Comparison of ENCODE assay signal across 16 cellular contexts in genomic region chr15:58348095-58348812, GRCh38.
DNase-seq lines count a peak whose midpoint lies in the region; ATAC-seq, FAIRE-seq and TF ChIP-seq lines count a peak whose summit lies in the region.
"Had no signal": no experiment of that assay in that cellular context is flagged by ENCODE, and none has a peak within 500 bp of the region (broad histone marks: within the 10 kb centered on the region; RNA-seq: fewer than 3 reads in every experiment).

No MANE protein-coding gene starts in this region.

- H3K4me1 Mint-ChIP-seq in natural killer cell: peaks cover 10 to 11% of the 10 kb centered on the region in 2 donors

- H3K27me3 Mint-ChIP-seq in natural killer cell (ENCODE audit: low read depth in 2 of 2): peaks cover 0 to 6% of the 10 kb centered on the region in 2 donors
- H3K27me3 Mint-ChIP-seq: stimulated activated naive CD8-positive, alpha-beta T cell treated with anti-CD3 and anti-CD28 coated beads, Interleukin-15, Interleukin-2, amounts not matched to agents 100 ng/mL and 50 ng/mL, for 24 hours had no signal

- ATAC-seq in natural killer cell: peak in 2 of 3 donors; percentile 35 to 70
- no peak for ATAC-seq in left lobe of liver

- no peaks in the 10 kb centered on the region for H3K9me3 Mint-ChIP-seq in natural killer cell
- H3K9me3 Mint-ChIP-seq: stimulated activated naive CD8-positive, alpha-beta T cell treated with anti-CD3 and anti-CD28 coated beads, Interleukin-15, Interleukin-2, amounts not matched to agents 100 ng/mL and 50 ng/mL, for 24 hours had no signal

- no peak for TF ChIP-seq CTCF in natural killer cell (IDR thresholded peaks at IDR 0.05)

- no peak for FAIRE-seq in H54 (lab: Jason Lieb, UNC)
- FAIRE-seq: GM18507 had no signal

- no peaks in the 10 kb centered on the region for H3K36me3 Mint-ChIP-seq in natural killer cell
- H3K36me3 Mint-ChIP-seq: CD8-positive, alpha-beta memory T cell had no signal

- no peak for TF ChIP-seq POLR2A in H54 (IDR thresholded peaks at IDR 0.05; ENCODE audit: low read depth, low read length)

- H3K27ac Mint-ChIP-seq in natural killer cell: peak overlapping the region in 1 of 2 donors; percentile 0
- H3K27ac Mint-ChIP-seq: CD8-positive, alpha-beta memory T cell; stimulated activated naive CD8-positive, alpha-beta T cell treated with anti-CD3 and anti-CD28 coated beads, Interleukin-15, Interleukin-2, amounts not matched to agents 100 ng/mL and 50 ng/mL, for 24 hours had no signal

- intact Hi-C loops in natural killer cell (cut with micrococcal nuclease): no loop called here

- no peak overlapping the region for H3K4me3 Mint-ChIP-seq in natural killer cell
- H3K4me3 Mint-ChIP-seq: CD8-positive, alpha-beta memory T cell; stimulated activated naive CD8-positive, alpha-beta T cell treated with anti-CD3 and anti-CD28 coated beads, Interleukin-15, Interleukin-2, amounts not matched to agents 100 ng/mL and 50 ng/mL, for 24 hours had no signal

- peak; percentile 14 for DNase-seq in NOMO-1 treated with DMSO at 0.1 percent for 48 hours (lab: John Stamatoyannopoulos, UW; ENCODE audit: unreplicated experiment)
- DNase-seq in NOMO-1 (lab: John Stamatoyannopoulos, UW; ENCODE audit: unreplicated experiment in 2 of 2): no peak
- DNase-seq in NCI-H1105 (lab: John Stamatoyannopoulos, UW): peak; percentile 7
- peak; percentile 84 for DNase-seq in NCI-H748 (lab: John Stamatoyannopoulos, UW; ENCODE audit: unreplicated experiment)
- no peak for DNase-seq in natural killer cell
- no peak for DNase-seq in left lobe of liver (ENCODE audit: low spot score)
- DNase-seq in H54 (ENCODE audit: insufficient read length, low spot score): no peak
- DNase-seq in activated CD4-positive, alpha-beta T cell treated with anti-CD3 and anti-CD28 coated beads, Interleukin-2, amount 50 U/mL, for 4 hours: no peak
- DNase-seq: activated CD4-positive, alpha-beta T cell treated with anti-CD3 and anti-CD28 coated beads for 1 hour; CD8-positive, alpha-beta memory T cell; islet precursor cell; midbrain; NCI-H2227 treated with DMSO at 0.1 percent for 48 hours; RPMI8226 had no signal

Comparison
In these comparisons a context has a peak if more than half of its experiments do, and no peak if none do; other contexts are left out.
1. DNase-seq: peak in NOMO-1 treated with DMSO at 0.1 percent for 48 hours (single experiment), NCI-H1105 (single experiment) and NCI-H748 (single experiment); none in NOMO-1 (0 of 2), natural killer cell (single experiment), left lobe of liver (single experiment), H54 (single experiment) and activated CD4-positive, alpha-beta T cell treated with anti-CD3 and anti-CD28 coated beads, Interleukin-2, amount 50 U/mL, for 4 hours (0 of 2).